Comparison of ENCODE assay signal across 1 cellular context in the genomic region with DNA sequence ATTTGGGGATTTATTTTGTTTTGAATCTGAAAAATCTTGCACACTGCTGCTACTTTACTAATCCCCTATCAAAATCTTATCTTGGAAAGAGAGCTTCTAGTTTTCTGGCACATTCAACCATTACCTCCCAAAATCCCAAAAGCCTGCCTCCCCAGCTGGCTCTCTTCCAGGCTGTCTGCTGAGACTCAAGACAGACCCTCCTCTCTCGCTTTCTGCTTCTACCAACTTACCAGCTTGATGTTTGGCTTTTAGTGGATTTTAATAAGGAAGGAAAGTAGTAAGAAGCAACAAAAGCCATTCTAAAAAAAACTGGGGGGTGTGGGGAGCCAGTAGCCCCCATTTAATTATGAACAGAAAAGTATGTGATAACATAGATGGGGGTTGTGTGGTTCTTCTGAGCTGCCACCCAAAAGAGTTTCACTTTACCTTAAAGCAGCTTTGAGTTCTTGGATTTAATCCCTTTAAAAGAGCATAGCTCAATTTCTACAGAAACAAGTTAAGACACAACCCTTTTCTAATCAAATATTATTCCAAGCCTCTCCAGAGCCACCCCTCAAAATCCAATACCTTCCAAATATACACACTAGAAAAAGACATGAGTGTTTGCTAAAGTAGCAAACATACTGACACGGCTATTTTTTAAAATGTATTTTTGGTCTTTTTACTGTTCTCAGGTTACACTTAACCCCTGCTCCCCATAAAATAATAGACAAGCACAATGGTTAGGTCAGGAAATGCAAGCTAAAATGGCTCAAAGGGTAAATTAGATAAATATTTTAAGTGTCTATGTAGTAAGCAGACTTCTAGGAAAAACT.
TF ChIP-seq lines count a peak whose summit lies in the region.

No MANE protein-coding gene starts in this region.

TF ChIP-seq in SK-N-SH, 30 proteins besides CTCF, POLR2A, EP300 and RAD21 (continued from another document):
- TF ChIP-seq ZBTB33 (IDR thresholded peaks at IDR 0.05; ENCODE audit: borderline replicate concordance, low read depth) (no peak), SMC3 (IDR thresholded peaks at IDR 0.05; ENCODE audit: low read depth, low read length) (no peak), RFX5 (IDR thresholded peaks at IDR 0.05; ENCODE audit: low read length) (no peak), FOXM1 (IDR thresholded peaks at IDR 0.05; ENCODE audit: low read depth) (no peak)
